Comparison of ENCODE assay signal across 1 cellular context in the genomic region with DNA sequence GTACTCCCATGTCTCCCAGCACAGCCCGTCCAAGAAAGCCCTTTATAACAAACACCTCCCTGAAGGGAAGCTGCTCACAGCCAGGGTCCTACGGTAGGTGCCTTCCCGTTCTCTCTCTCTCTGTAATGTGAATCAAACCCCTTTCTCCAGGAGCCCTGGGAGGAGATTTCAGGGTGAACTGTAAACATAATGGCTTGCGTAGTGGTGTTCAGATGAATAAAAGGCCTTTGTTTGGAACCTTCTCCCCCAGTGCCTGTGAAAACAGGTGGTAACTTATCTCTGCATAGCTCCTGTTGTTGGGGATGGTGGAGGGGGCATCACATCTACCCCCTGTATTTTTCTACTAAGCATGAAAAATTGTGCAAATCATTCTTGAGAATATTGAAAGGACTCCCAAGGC.
TF ChIP-seq lines count a peak whose summit lies in the region.

No MANE protein-coding gene starts in this region.

TF ChIP-seq in GM23338, 12 proteins besides CTCF, POLR2A, EP300 and RAD21:
- TF ChIP-seq, protein P1, sequence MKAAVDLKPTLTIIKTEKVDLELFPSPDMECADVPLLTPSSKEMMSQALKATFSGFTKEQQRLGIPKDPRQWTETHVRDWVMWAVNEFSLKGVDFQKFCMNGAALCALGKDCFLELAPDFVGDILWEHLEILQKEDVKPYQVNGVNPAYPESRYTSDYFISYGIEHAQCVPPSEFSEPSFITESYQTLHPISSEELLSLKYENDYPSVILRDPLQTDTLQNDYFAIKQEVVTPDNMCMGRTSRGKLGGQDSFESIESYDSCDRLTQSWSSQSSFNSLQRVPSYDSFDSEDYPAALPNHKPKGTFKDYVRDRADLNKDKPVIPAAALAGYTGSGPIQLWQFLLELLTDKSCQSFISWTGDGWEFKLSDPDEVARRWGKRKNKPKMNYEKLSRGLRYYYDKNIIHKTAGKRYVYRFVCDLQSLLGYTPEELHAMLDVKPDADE (IDR thresholded peaks at IDR 0.05), result no peak
- TF ChIP-seq ZNF331 (CRISPR knock-in tag; IDR thresholded peaks at IDR 0.05; ENCODE audit: low read depth), result no peak
- no peak for TF ChIP-seq EZH2 (IDR thresholded peaks at IDR 0.05; ENCODE audit: low read depth, unreplicated experiment)
- no peak for TF ChIP-seq CREB1 (CRISPR knock-in tag; IDR thresholded peaks at IDR 0.05; ENCODE audit: low read depth)
- no peak for TF ChIP-seq REST (IDR thresholded peaks at IDR 0.05; ENCODE audit: unreplicated experiment)
- TF ChIP-seq EZH2phosphoT487 (IDR thresholded peaks at IDR 0.05; ENCODE audit: unreplicated experiment), result no peak
- no peak for TF ChIP-seq JUNB (IDR thresholded peaks at IDR 0.05; ENCODE audit: unreplicated experiment)
- no peak for TF ChIP-seq POLR2AphosphoS5 (IDR thresholded peaks at IDR 0.05; ENCODE audit: low read depth)
- TF ChIP-seq NANOG (IDR thresholded peaks at IDR 0.05; ENCODE audit: borderline replicate concordance), result no peak
- no peak for TF ChIP-seq STAT1 (IDR thresholded peaks at IDR 0.05; ENCODE audit: unreplicated experiment)
- TF ChIP-seq, protein P2, sequence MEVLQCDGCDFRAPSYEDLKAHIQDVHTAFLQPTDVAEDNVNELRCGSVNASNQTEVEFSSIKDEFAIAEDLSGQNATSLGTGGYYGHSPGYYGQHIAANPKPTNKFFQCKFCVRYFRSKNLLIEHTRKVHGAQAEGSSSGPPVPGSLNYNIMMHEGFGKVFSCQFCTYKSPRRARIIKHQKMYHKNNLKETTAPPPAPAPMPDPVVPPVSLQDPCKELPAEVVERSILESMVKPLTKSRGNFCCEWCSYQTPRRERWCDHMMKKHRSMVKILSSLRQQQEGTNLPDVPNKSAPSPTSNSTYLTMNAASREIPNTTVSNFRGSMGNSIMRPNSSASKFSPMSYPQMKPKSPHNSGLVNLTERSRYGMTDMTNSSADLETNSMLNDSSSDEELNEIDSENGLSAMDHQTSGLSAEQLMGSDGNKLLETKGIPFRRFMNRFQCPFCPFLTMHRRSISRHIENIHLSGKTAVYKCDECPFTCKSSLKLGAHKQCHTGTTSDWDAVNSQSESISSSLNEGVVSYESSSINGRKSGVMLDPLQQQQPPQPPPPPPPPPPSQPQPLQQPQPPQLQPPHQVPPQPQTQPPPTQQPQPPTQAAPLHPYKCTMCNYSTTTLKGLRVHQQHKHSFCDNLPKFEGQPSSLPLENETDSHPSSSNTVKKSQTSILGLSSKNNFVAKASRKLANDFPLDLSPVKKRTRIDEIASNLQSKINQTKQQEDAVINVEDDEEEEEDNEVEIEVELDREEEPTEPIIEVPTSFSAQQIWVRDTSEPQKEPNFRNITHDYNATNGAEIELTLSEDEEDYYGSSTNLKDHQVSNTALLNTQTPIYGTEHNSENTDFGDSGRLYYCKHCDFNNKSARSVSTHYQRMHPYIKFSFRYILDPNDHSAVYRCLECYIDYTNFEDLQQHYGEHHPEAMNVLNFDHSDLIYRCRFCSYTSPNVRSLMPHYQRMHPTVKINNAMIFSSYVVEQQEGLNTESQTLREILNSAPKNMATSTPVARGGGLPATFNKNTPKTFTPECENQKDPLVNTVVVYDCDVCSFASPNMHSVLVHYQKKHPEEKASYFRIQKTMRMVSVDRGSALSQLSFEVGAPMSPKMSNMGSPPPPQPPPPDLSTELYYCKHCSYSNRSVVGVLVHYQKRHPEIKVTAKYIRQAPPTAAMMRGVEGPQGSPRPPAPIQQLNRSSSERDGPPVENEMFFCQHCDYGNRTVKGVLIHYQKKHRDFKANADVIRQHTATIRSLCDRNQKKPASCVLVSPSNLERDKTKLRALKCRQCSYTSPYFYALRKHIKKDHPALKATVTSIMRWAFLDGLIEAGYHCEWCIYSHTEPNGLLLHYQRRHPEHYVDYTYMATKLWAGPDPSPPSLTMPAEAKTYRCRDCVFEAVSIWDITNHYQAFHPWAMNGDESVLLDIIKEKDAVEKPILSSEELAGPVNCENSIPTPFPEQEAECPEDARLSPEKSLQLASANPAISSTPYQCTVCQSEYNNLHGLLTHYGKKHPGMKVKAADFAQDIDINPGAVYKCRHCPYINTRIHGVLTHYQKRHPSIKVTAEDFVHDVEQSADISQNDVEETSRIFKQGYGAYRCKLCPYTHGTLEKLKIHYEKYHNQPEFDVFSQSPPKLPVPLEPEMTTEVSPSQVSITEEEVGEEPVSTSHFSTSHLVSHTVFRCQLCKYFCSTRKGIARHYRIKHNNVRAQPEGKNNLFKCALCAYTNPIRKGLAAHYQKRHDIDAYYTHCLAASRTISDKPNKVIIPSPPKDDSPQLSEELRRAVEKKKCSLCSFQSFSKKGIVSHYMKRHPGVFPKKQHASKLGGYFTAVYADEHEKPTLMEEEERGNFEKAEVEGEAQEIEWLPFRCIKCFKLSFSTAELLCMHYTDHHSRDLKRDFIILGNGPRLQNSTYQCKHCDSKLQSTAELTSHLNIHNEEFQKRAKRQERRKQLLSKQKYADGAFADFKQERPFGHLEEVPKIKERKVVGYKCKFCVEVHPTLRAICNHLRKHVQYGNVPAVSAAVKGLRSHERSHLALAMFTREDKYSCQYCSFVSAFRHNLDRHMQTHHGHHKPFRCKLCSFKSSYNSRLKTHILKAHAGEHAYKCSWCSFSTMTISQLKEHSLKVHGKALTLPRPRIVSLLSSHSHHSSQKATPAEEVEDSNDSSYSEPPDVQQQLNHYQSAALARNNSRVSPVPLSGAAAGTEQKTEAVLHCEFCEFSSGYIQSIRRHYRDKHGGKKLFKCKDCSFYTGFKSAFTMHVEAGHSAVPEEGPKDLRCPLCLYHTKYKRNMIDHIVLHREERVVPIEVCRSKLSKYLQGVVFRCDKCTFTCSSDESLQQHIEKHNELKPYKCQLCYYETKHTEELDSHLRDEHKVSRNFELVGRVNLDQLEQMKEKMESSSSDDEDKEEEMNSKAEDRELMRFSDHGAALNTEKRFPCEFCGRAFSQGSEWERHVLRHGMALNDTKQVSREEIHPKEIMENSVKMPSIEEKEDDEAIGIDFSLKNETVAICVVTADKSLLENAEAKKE (CRISPR knock-in tag; IDR thresholded peaks at IDR 0.05), result no peak
- no peak for TF ChIP-seq ZNF114 (CRISPR knock-in tag; IDR thresholded peaks at IDR 0.05)
